8 cellular contexts compared by ENCODE assay signal in genomic region chr19:30227071-30227621, GRCh38.
DNase-seq lines count a peak whose midpoint lies in the region; ATAC-seq and TF ChIP-seq lines count a peak whose summit lies in the region.

No MANE protein-coding gene starts in this region.

- no peaks in the 10 kb centered on the region for H3K79me2 ChIP-seq in HCT116 (ENCODE audit: insufficient read depth, low read length)

- no peaks in the 10 kb centered on the region for H4K20me1 ChIP-seq in HCT116 (ENCODE audit: insufficient read depth)

- H3K36me3 ChIP-seq in BE2C (no peaks in the 10 kb centered on the region), HCT116 (ENCODE audit: control insufficient read depth in 1 of 2, insufficient read depth in 2 of 2, low read length in 2 of 2) (no peaks in the 10 kb centered on the region)

- CTCF ChIA-PET in HCT116 (lab: Charles Lee), result no interaction called here

- peak; percentile 18 for ATAC-seq in HCT116
- no peak for ATAC-seq in sciatic nerve

- peak overlapping the region; percentile 87 for H3K4me2 ChIP-seq in HCT116 (ENCODE audit: low read length)

- peak overlapping the region; percentile 23; the same call in 1 of the 2 replicates for H3K9ac ChIP-seq in HCT116 (ENCODE audit: low read length)

- no peaks in the 10 kb centered on the region for H3K9me2 ChIP-seq in HCT116 (ENCODE audit: insufficient read depth)

- TF ChIP-seq POLR2A in HCT116 (IDR thresholded peaks at IDR 0.05; ENCODE audit: borderline replicate concordance, extremely low read depth, insufficient read depth, insufficient read length), result no peak

- POLR2A ChIA-PET in HCT116 (lab: Charles Lee), result no interaction called here

- no peak for TF ChIP-seq RAD21 in HCT116 (IDR thresholded peaks at IDR 0.05; ENCODE audit: low read depth)

- H3K27me3 ChIP-seq in BE2C (no peaks in the 10 kb centered on the region), HCT116 (ENCODE audit: insufficient read depth, low read length) (peaks cover 13% of the 10 kb centered on the region; the same call in 1 of the 2 replicates)

- H3K27ac ChIP-seq in HCT116 (ENCODE audit: low read depth, low read length) (no peak overlapping the region), angular gyrus (ENCODE audit: low read depth, low read length) (peak overlapping the region; percentile 19)

- RAD21 ChIA-PET in HCT116 (lab: Charles Lee; ENCODE audit: low non-redundant PET in 1 of 2, low total read pairs in 2 of 2, uncharacterized antibody in 2 of 2, unreplicated experiment in 2 of 2), result no interaction called here

- H3K9me3 ChIP-seq in BE2C, result no peaks in the 10 kb centered on the region
- no peaks in the 10 kb centered on the region for H3K9me3 ChIP-seq in HCT116 (ENCODE audit: control insufficient read depth in 1 of 2, insufficient read depth in 1 of 2, low read depth in 1 of 2, low read length in 2 of 2)

- intact Hi-C loops in HCT116 (cut with micrococcal nuclease) (loop anchor here (5.0 to 10.0 kb wide), 2 partner anchors 178 to 425 kb away; no protein-coding TSS in a partner anchor), sciatic nerve (cut with DNase I) (loop anchor here (10.0 kb wide), 1 partner anchor 418 kb away; no protein-coding TSS in a partner anchor)

- no peak for TF ChIP-seq CTCF in BE2C (IDR thresholded peaks at IDR 0.05; ENCODE audit: low read depth, low read length)
- TF ChIP-seq CTCF in HCT116 (IDR thresholded peaks at IDR 0.05 in 2 of 3, conservative IDR thresholded peaks at IDR 0.05 in 1 of 3; ENCODE audit: borderline replicate concordance in 1 of 3, insufficient read depth in 1 of 3, low read depth in 2 of 3, low read length in 2 of 3), result no peak

- H3K4me1 ChIP-seq in BE2C (peaks cover 14% of the 10 kb centered on the region), HCT116 (ENCODE audit: control insufficient read depth in 1 of 2, insufficient read depth in 2 of 2, low read length in 2 of 2) (peaks cover 2 to 8% of the 10 kb centered on the region in 2 experiments; a peak in 2 of 4 replicates)

- DNase-seq in BE2C, result peak; percentile 67
- DNase-seq in HCT116 (ENCODE audit: low read depth, low spot score), result no peak
- DNase-seq in kidney tubule cell (ENCODE audit: low spot score), result peak; percentile 7
- DNase-seq in superior temporal gyrus (ENCODE audit: extremely low spot score), result peak; percentile 33
- no peak for DNase-seq in iPS-NIHi11 (ENCODE audit: low spot score)
- DNase-seq in NCI-H69 (lab: John Stamatoyannopoulos, UW), result no peak
- no peak for DNase-seq in sciatic nerve (ENCODE audit: low spot score)

- H3K4me3 ChIP-seq in BE2C (ENCODE audit: low read depth, low read length) (peak overlapping the region; percentile 80), HCT116 (replicated peaks in 1 of 2; ENCODE audit: low read depth in 1 of 2, low read length in 2 of 2) (peak overlapping the region; percentile 42 to 59)

- H2AFZ ChIP-seq in HCT116 (ENCODE audit: low read depth, low read length, poor library complexity, severe bottlenecking), result no peak overlapping the region

- BruUV-seq in HCT116 (replicated peaks; lab: Mats Ljungman, UMichigan), result no TSS peak

TF ChIP-seq in HCT116, 20 proteins besides CTCF, POLR2A, EP300 and RAD21:
- no peak for TF ChIP-seq CEBPB (IDR thresholded peaks at IDR 0.05; ENCODE audit: low read depth)
- TF ChIP-seq EZH2 (IDR thresholded peaks at IDR 0.05), result no peak

Comparison
In these comparisons a context has a peak if more than half of its experiments do, and no peak if none do; other contexts are left out.
1. DNase-seq: peak in BE2C (single experiment), kidney tubule cell (single experiment) and superior temporal gyrus (single experiment); none in HCT116 (single experiment), iPS-NIHi11 (single experiment), NCI-H69 (single experiment) and sciatic nerve (single experiment).